15 cellular contexts compared by ENCODE assay signal in genomic region chr15:56737791-56738190, GRCh38. TPM values are rescaled to one million over a fixed set of nuclear protein-coding genes. Genes with fewer than 3 reads are reported as not detected.
DNase-seq lines count a peak whose midpoint lies in the region; FAIRE-seq and TF ChIP-seq lines count a peak whose summit lies in the region.
"Had no signal": no experiment of that assay in that cellular context is flagged by ENCODE, and none has a peak within 500 bp of the region (broad histone marks: within the 10 kb centered on the region; RNA-seq: fewer than 3 reads in every experiment).

No MANE protein-coding gene starts in this region.

- no peak overlapping the region for H3K9ac ChIP-seq in endothelial cell of umbilical vein (replicated peaks; ENCODE audit: extremely low read depth, insufficient read depth, low read length)
- H3K9ac ChIP-seq in mesenchymal stem cell (ENCODE audit: low read length): no peak overlapping the region
- H3K9ac ChIP-seq in neural progenitor cell: no peak overlapping the region

- H3K79me1 ChIP-seq in mesenchymal stem cell (replicated peaks; ENCODE audit: low read length, poor library complexity, severe bottlenecking): no peaks in the 10 kb centered on the region

- no peak overlapping the region for H3K14ac ChIP-seq in mesenchymal stem cell (ENCODE audit: low read length in 2 of 2)

- H3K27me3 ChIP-seq in endothelial cell of umbilical vein (ENCODE audit: control insufficient read depth in 2 of 2, insufficient read depth in 2 of 2, low read length in 2 of 2) (no peaks in the 10 kb centered on the region), mesenchymal stem cell (ENCODE audit: control insufficient read depth in 1 of 2, insufficient read depth in 1 of 2, low read length in 2 of 2) (no peaks in the 10 kb centered on the region), vagina (no peaks in the 10 kb centered on the region), neural progenitor cell (no peaks in the 10 kb centered on the region)

- H3K18ac ChIP-seq in mesenchymal stem cell (ENCODE audit: low read depth in 1 of 2, low read length in 2 of 2): no peak overlapping the region

- dilution Hi-C loops in endothelial cell of umbilical vein (cut with MboI; ENCODE audit: extremely low pct_ligation_motif_present, low sequenced_read_pairs): no loop called here

- H3K9me3 Mint-ChIP-seq in neural progenitor cell: peaks cover 12% of the 10 kb centered on the region
- H3K9me3 Mint-ChIP-seq: CD4-positive, alpha-beta T cell had no signal

- H3K36me3 ChIP-seq in endothelial cell of umbilical vein (ENCODE audit: control insufficient read depth in 2 of 2, extremely low read depth in 1 of 2, insufficient read depth in 2 of 2, low read length in 2 of 2): no peaks in the 10 kb centered on the region
- no peaks in the 10 kb centered on the region for H3K36me3 ChIP-seq in mesenchymal stem cell (ENCODE audit: control insufficient read depth in 1 of 2, insufficient read depth in 2 of 2, low read depth in 1 of 2, low read length in 2 of 2)
- no peaks in the 10 kb centered on the region for H3K36me3 ChIP-seq in vagina
- H3K36me3 ChIP-seq in neural progenitor cell: no peaks in the 10 kb centered on the region

- H3K4me1 Mint-ChIP-seq in neural progenitor cell: peaks cover 1% of the 10 kb centered on the region

- H3F3A ChIP-seq in neural progenitor cell (ENCODE audit: low read depth): no peaks in the 10 kb centered on the region

- no peak for FAIRE-seq in endothelial cell of umbilical vein (lab: Jason Lieb, UNC)

- H3K4me3 ChIP-seq in endothelial cell of umbilical vein (replicated peaks in 1 of 3; ENCODE audit: insufficient read depth in 1 of 3, low read depth in 1 of 3, low read length in 3 of 3) (no peak overlapping the region), mesenchymal stem cell (ENCODE audit: insufficient read depth in 1 of 2, low read depth in 1 of 2, low read length in 2 of 2) (no peak overlapping the region), vagina (no peak overlapping the region), neural progenitor cell (no peak overlapping the region)

- no peak overlapping the region for H2AK5ac ChIP-seq in mesenchymal stem cell (ENCODE audit: low read length, severe bottlenecking)

- H3K4me3 Mint-ChIP-seq in neural progenitor cell: no peak overlapping the region
- H3K4me3 Mint-ChIP-seq: B cell; CD4-positive, alpha-beta T cell; IgD-negative memory B cell had no signal

- intact Hi-C loops in endothelial cell of umbilical vein (cut with micrococcal nuclease): loop anchor here (10.0 kb wide), 1 partner anchor 397 kb away; no protein-coding TSS in a partner anchor
- intact Hi-C loops in vagina (cut with DNase I): no loop called here

- H3K9me1 ChIP-seq in endothelial cell of umbilical vein (replicated peaks; ENCODE audit: control insufficient read depth, extremely low read depth, insufficient read depth, low read length): no peaks in the 10 kb centered on the region

- no peak overlapping the region for H2BK120ac ChIP-seq in mesenchymal stem cell (ENCODE audit: low read depth, low read length)

- H3K4me1 ChIP-seq in endothelial cell of umbilical vein (ENCODE audit: control insufficient read depth, extremely low read depth, insufficient read depth, low read length) (peaks cover 14% of the 10 kb centered on the region), mesenchymal stem cell (ENCODE audit: control insufficient read depth, insufficient read depth, low read depth, low read length) (peaks cover 4% of the 10 kb centered on the region), vagina (peaks cover 40% of the 10 kb centered on the region), neural progenitor cell (no peaks in the 10 kb centered on the region)

- H3K4me2 ChIP-seq in endothelial cell of umbilical vein (ENCODE audit: insufficient read depth, low read length): no peak overlapping the region
- no peak overlapping the region for H3K4me2 ChIP-seq in mesenchymal stem cell (ENCODE audit: low read length, poor library complexity, severe bottlenecking)
- H3K4me2 ChIP-seq in neural progenitor cell: no peak overlapping the region

- no peaks in the 10 kb centered on the region for H4K20me1 ChIP-seq in endothelial cell of umbilical vein (replicated peaks; ENCODE audit: control insufficient read depth, extremely low read depth, insufficient read depth, low read length)
- H4K20me1 ChIP-seq in neural progenitor cell (ENCODE audit: low read depth): no peaks in the 10 kb centered on the region

- DNase-seq in HuH-7.5 (ENCODE audit: low spot score) (peak; percentile 22), endothelial cell of umbilical vein (ENCODE audit: low read depth, low spot score) (peak; percentile 43), mesenchymal stem cell (peak; percentile 43), vagina (ENCODE audit: extremely low spot score in 2 of 2) (no peak), neural progenitor cell (ENCODE audit: low spot score) (no peak), 8988T (no peak)
- DNase-seq in effector CD8-positive, alpha-beta T cell (lab: John Stamatoyannopoulos, UW): no peak
- DNase-seq: Calu3; CD4-positive, alpha-beta T cell; DMS53; NCI-H1436 treated with DMSO at 0.1 percent for 48 hours; NCI-H2029 treated with DMSO at 0.1 percent for 48 hours; NCI-H510A had no signal

- H2BK15ac ChIP-seq in mesenchymal stem cell (ENCODE audit: low read depth, poor library complexity, severe bottlenecking): no peak overlapping the region

- POLR2A ChIA-PET in endothelial cell of umbilical vein (lab: Charles Lee): no interaction called here

- no peak overlapping the region for H2BK12ac ChIP-seq in mesenchymal stem cell (ENCODE audit: low read length in 2 of 2)

- TF ChIP-seq CTCF in endothelial cell of umbilical vein (IDR thresholded peaks at IDR 0.05; ENCODE audit: extremely low read depth in 1 of 2, insufficient read depth in 1 of 2, low read depth in 1 of 2, low read length in 2 of 2) (no peak), vagina (IDR thresholded peaks at IDR 0.05) (no peak), neural progenitor cell (IDR thresholded peaks at IDR 0.05) (no peak)

- no peaks in the 10 kb centered on the region for H3K27me3 Mint-ChIP-seq in neural progenitor cell (ENCODE audit: insufficient read depth, low read depth)
- H3K27me3 Mint-ChIP-seq: B cell; CD4-positive, alpha-beta T cell; IgD-negative memory B cell had no signal

- H2BK5ac ChIP-seq in mesenchymal stem cell (ENCODE audit: low read depth, low read length, poor library complexity, severe bottlenecking): no peak overlapping the region

- no peak overlapping the region for H3K4ac ChIP-seq in mesenchymal stem cell (ENCODE audit: low read depth in 1 of 2, low read length in 2 of 2)

- no peak overlapping the region for H4K8ac ChIP-seq in mesenchymal stem cell (ENCODE audit: low read length)

- WGBS in mesenchymal stem cell: 60% methylated on average over 1 of the region's 1 CpG

- TF ChIP-seq POLR2A in endothelial cell of umbilical vein (IDR thresholded peaks at IDR 0.05; ENCODE audit: low read depth, low read length) (no peak), vagina (IDR thresholded peaks at IDR 0.05) (no peak)

- no peaks in the 10 kb centered on the region for H3K9me3 ChIP-seq in endothelial cell of umbilical vein (replicated peaks; ENCODE audit: control insufficient read depth, insufficient read depth, low read length)
- no peaks in the 10 kb centered on the region for H3K9me3 ChIP-seq in mesenchymal stem cell (ENCODE audit: control insufficient read depth, low read length)
- no peaks in the 10 kb centered on the region for H3K9me3 ChIP-seq in vagina
- no peaks in the 10 kb centered on the region for H3K9me3 ChIP-seq in neural progenitor cell (ENCODE audit: low read depth)

- H3K27ac ChIP-seq in endothelial cell of umbilical vein (ENCODE audit: insufficient read depth, low read depth, low read length): no peak overlapping the region
- H3K27ac ChIP-seq in mesenchymal stem cell (ENCODE audit: low read length, poor library complexity, severe bottlenecking): no peak overlapping the region
- H3K27ac ChIP-seq in vagina: peak overlapping the region; percentile 18
- no peak overlapping the region for H3K27ac ChIP-seq in neural progenitor cell

- H3K79me2 ChIP-seq in endothelial cell of umbilical vein (ENCODE audit: control insufficient read depth, insufficient read depth, low read length): peaks cover 1% of the 10 kb centered on the region
- H3K79me2 ChIP-seq in neural progenitor cell (ENCODE audit: low read depth): no peaks in the 10 kb centered on the region

- CTCF ChIA-PET in endothelial cell of umbilical vein (lab: Charles Lee): interaction anchor here (1.6 kb wide), 1 partner anchor 8 kb away, joined by 6 read pairs; no protein-coding TSS in a partner anchor

- no TSS peak for BruUV-seq in endothelial cell of umbilical vein (replicated peaks; lab: Mats Ljungman, UMichigan)

- H3K36me3 Mint-ChIP-seq in neural progenitor cell: no peaks in the 10 kb centered on the region

- H4K91ac ChIP-seq in mesenchymal stem cell (ENCODE audit: low read length): no peak overlapping the region

- no peak overlapping the region for H3K23ac ChIP-seq in mesenchymal stem cell (ENCODE audit: low read length in 2 of 2)

- no peak overlapping the region for H3K27ac Mint-ChIP-seq in neural progenitor cell
- H3K27ac Mint-ChIP-seq: B cell; CD4-positive, alpha-beta T cell; IgD-negative memory B cell had no signal

- H2AFZ ChIP-seq in endothelial cell of umbilical vein (ENCODE audit: low read depth, low read length): no peak overlapping the region
- no peak overlapping the region for H2AFZ ChIP-seq in mesenchymal stem cell (ENCODE audit: low read depth, low read length)
- no peak overlapping the region for H2AFZ ChIP-seq in neural progenitor cell (replicated peaks)

TF ChIP-seq in endothelial cell of umbilical vein, 7 proteins besides CTCF, POLR2A, EP300 and RAD21:
- TF ChIP-seq POLR2AphosphoS5 (IDR thresholded peaks at IDR 0.05; ENCODE audit: insufficient read depth, low read depth, low read length) (no peak), MYC (IDR thresholded peaks at IDR 0.05; ENCODE audit: low read depth, low read length) (no peak), JUN (IDR thresholded peaks at IDR 0.05; ENCODE audit: borderline replicate concordance, insufficient read depth, insufficient read length, low read depth) (no peak), GATA2 (IDR thresholded peaks at IDR 0.05; ENCODE audit: insufficient read depth, insufficient read length, low read depth, low read length) (no peak)

RNA-seq across cellular contexts. Expression of gene ZNF280D, which starts 4.5 kb away (rescaled TPM):
- total RNA-seq in endothelial cell of umbilical vein (35.8 and 42.1 TPM in 2 replicates), vagina (57.9 TPM), neural progenitor cell (ENCODE audit: low replicate concordance) (3.1 and 9.9 TPM in 2 replicates)
- polyA plus RNA-seq in endothelial cell of umbilical vein: 4.4 and 9.6 TPM in 2 replicates
- 7.3 and 7.6 TPM in 2 replicates for polyA plus RNA-seq in endothelial cell of umbilical vein (2011; cell fraction: cytosol; rRNA removed)
- polyA plus RNA-seq in endothelial cell of umbilical vein (2011; cell fraction: nucleus; rRNA removed): 38.3 and 52.6 TPM in 2 replicates
- 12.5 and 16.5 TPM in 2 replicates for polyA plus RNA-seq in endothelial cell of umbilical vein (2012)
- 15.9 and 17.0 TPM in 2 replicates for polyA minus RNA-seq in endothelial cell of umbilical vein
- 3.6 TPM for polyA minus RNA-seq in endothelial cell of umbilical vein (2011; cell fraction: cytosol; rRNA and poly(A)+ RNA removed)
- polyA minus RNA-seq in endothelial cell of umbilical vein (2011; cell fraction: nucleus; rRNA and poly(A)+ RNA removed): 46.7 and 72.8 TPM in 2 replicates
- 12.7 TPM for polyA plus RNA-seq in mesenchymal stem cell (2013, experiment 1 of 2)
- 12.1 TPM for polyA plus RNA-seq in mesenchymal stem cell (2013, experiment 2 of 2)

Comparison
In these comparisons a context has a peak if more than half of its experiments do, and no peak if none do; other contexts are left out.
1. DNase-seq: peak in HuH-7.5 (single experiment), endothelial cell of umbilical vein (single experiment) and mesenchymal stem cell (single experiment); none in vagina (0 of 2), neural progenitor cell (single experiment), 8988T (single experiment) and effector CD8-positive, alpha-beta T cell (single experiment).